ENCODE assay signal across 16 cellular contexts in the genomic region with DNA sequence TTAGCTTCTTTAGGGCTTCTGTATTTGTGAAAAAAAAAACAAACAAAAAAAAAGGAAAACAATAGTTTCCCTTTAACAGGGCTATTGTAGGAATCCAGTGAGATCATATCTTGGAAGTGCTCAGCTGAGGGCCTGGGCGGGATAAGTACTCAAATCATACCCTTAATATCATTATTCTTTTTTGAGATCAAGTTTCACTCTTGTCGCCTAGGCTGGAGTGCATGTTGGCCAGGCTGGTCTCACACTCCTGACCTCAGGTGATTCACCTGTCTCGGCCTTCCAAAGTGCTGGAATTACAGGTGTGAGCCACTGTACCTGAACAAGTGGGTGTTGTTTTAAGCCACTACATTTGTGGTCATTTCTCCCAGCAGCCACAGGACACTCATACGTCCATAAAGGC.
A peak's percentile ranks its signal among the peaks of the same experiment; 100 is the strongest.
DNase-seq lines count a peak whose midpoint lies in the region; ATAC-seq and TF ChIP-seq lines count a peak whose summit lies in the region.
"Had no signal": no experiment of that assay in that cellular context is flagged by ENCODE, and none has a peak within 500 bp of the region (broad histone marks: within the 10 kb centered on the region; RNA-seq: fewer than 3 reads in every experiment).

No MANE protein-coding gene starts in this region.

- no peak overlapping the region for H4K91ac ChIP-seq in mesenchymal stem cell (ENCODE audit: low read length)

- no peak overlapping the region for H2BK15ac ChIP-seq in mesenchymal stem cell (ENCODE audit: low read depth, poor library complexity, severe bottlenecking)

- no peak for TF ChIP-seq CTCF in heart left ventricle (IDR thresholded peaks at IDR 0.05)

- no peak overlapping the region for H3K4me2 ChIP-seq in mesenchymal stem cell (ENCODE audit: low read length, poor library complexity, severe bottlenecking)
- H3K4me2 ChIP-seq: A549 had no signal

- WGBS in heart left ventricle, 4 donors, result 35 to 43% (median 40%) methylated on average over 4 of the region's 4 CpGs
- 95% methylated on average over 4 of the region's 4 CpGs for WGBS in mesenchymal stem cell

- H3K27me3 ChIP-seq in heart left ventricle (no peaks in the 10 kb centered on the region), mesenchymal stem cell (ENCODE audit: control insufficient read depth in 1 of 2, insufficient read depth in 1 of 2, low read length in 2 of 2) (no peaks in the 10 kb centered on the region), MG63 (no peaks in the 10 kb centered on the region)
- H3K27me3 ChIP-seq: BE2C had no signal

- peak overlapping the region; percentile 12 for H4K8ac ChIP-seq in mesenchymal stem cell (ENCODE audit: low read length)

- H2BK5ac ChIP-seq in mesenchymal stem cell (ENCODE audit: low read depth, low read length, poor library complexity, severe bottlenecking), result no peak overlapping the region

- H3K4ac ChIP-seq in mesenchymal stem cell (ENCODE audit: low read depth in 1 of 2, low read length in 2 of 2), result no peak overlapping the region

- H3K79me1 ChIP-seq in mesenchymal stem cell (replicated peaks; ENCODE audit: low read length, poor library complexity, severe bottlenecking), result peaks cover 17% of the 10 kb centered on the region

- no peak overlapping the region for H2BK12ac ChIP-seq in mesenchymal stem cell (ENCODE audit: low read length in 2 of 2)

- H3K9ac ChIP-seq in mesenchymal stem cell (ENCODE audit: low read length), result no peak overlapping the region

- H3K4me1 ChIP-seq in heart left ventricle, result peaks cover 0 to 48% (median 25%) of the 10 kb centered on the region in 12 donors
- H3K4me1 ChIP-seq in mesenchymal stem cell (ENCODE audit: control insufficient read depth, insufficient read depth, low read depth, low read length), result peaks cover 3% of the 10 kb centered on the region
- H3K4me1 ChIP-seq: A549, BE2C had no signal

- no peak overlapping the region for H3K18ac ChIP-seq in mesenchymal stem cell (ENCODE audit: low read depth in 1 of 2, low read length in 2 of 2)

- H3K36me3 ChIP-seq in heart left ventricle, result no peaks in the 10 kb centered on the region
- H3K36me3 ChIP-seq in mesenchymal stem cell (ENCODE audit: control insufficient read depth in 1 of 2, insufficient read depth in 2 of 2, low read depth in 1 of 2, low read length in 2 of 2), result peaks cover 0 to 4% of the 10 kb centered on the region in 2 experiments
- H3K36me3 ChIP-seq in MG63, result no peaks in the 10 kb centered on the region
- H3K36me3 ChIP-seq: BE2C had no signal

- intact Hi-C loops in heart left ventricle (cut with DNase I) (no loop called here), cardiac septum (cut with DNase I) (no loop called here)

- no peak overlapping the region for H2AFZ ChIP-seq in mesenchymal stem cell (ENCODE audit: low read depth, low read length)

- H3K4me3 ChIP-seq in heart left ventricle (no peak overlapping the region), mesenchymal stem cell (ENCODE audit: insufficient read depth in 1 of 2, low read depth in 1 of 2, low read length in 2 of 2) (no peak overlapping the region), MG63 (no peak overlapping the region)
- H3K4me3 ChIP-seq: A549 had no signal

- H3K14ac ChIP-seq in mesenchymal stem cell (ENCODE audit: low read length in 2 of 2), result no peak overlapping the region

- no peak for TF ChIP-seq POLR2A in heart left ventricle (IDR thresholded peaks at IDR 0.05)

- no peak overlapping the region for H2AK5ac ChIP-seq in mesenchymal stem cell (ENCODE audit: low read length, severe bottlenecking)

- no peak overlapping the region for H3K23ac ChIP-seq in mesenchymal stem cell (ENCODE audit: low read length in 2 of 2)

- H3K27ac ChIP-seq in heart left ventricle (peak overlapping the region in 11 of 12 donors; percentile 29 to 86 (median 74)), mesenchymal stem cell (ENCODE audit: low read length, poor library complexity, severe bottlenecking) (no peak overlapping the region)
- H3K27ac ChIP-seq: A549, C4-2B had no signal

- H3K9me3 ChIP-seq in heart left ventricle (no peaks in the 10 kb centered on the region), mesenchymal stem cell (ENCODE audit: control insufficient read depth, low read length) (no peaks in the 10 kb centered on the region), MG63 (no peaks in the 10 kb centered on the region)
- H3K9me3 ChIP-seq: A549 had no signal

- no peak overlapping the region for H2BK120ac ChIP-seq in mesenchymal stem cell (ENCODE audit: low read depth, low read length)

- ATAC-seq in heart left ventricle, result peak in 1 of 4 donors; percentile 9
- ATAC-seq: A549 had no signal

- DNase-seq in heart left ventricle (no peak), cardiac septum (ENCODE audit: low spot score) (no peak), SW480 (ENCODE audit: low spot score) (peak; percentile 73), astrocyte of the hippocampus (ENCODE audit: low read depth, low spot score) (peak; percentile 17), mesenchymal stem cell (no peak), NCI-H146 (lab: John Stamatoyannopoulos, UW) (no peak), MG63 (no peak)
- DNase-seq in activated CD4-positive, alpha-beta T cell treated with anti-CD3 and anti-CD28 coated beads for 1 hour, result no peak
- DNase-seq: BE2C; CD4-positive, alpha-beta memory T cell; DND-41; GDM1; GOT3; H9 had no signal

Comparison
In these comparisons a context has a peak if more than half of its experiments do, and no peak if none do; other contexts are left out.
1. DNase-seq: peak in SW480 (single experiment) and astrocyte of the hippocampus (single experiment); none in heart left ventricle (0 of 5), cardiac septum (single experiment), mesenchymal stem cell (single experiment), NCI-H146 (single experiment), activated CD4-positive, alpha-beta T cell treated with anti-CD3 and anti-CD28 coated beads for 1 hour (single experiment) and MG63 (single experiment).